2 cellular contexts compared by ENCODE assay signal in genomic region chr1:30777906-30778155, GRCh38.
TF ChIP-seq lines count a peak whose summit lies in the region.

No MANE protein-coding gene starts in this region.

TF ChIP-seq in endothelial cell of umbilical vein, 7 proteins besides CTCF, POLR2A, EP300 and RAD21:
- TF ChIP-seq JUN (IDR thresholded peaks at IDR 0.05; ENCODE audit: borderline replicate concordance, insufficient read depth, insufficient read length, low read depth) (no peak), EZH2 (IDR thresholded peaks at IDR 0.05; ENCODE audit: borderline replicate concordance, low read depth, low read length, severe bottlenecking) (no peak), MYC (IDR thresholded peaks at IDR 0.05; ENCODE audit: low read depth, low read length) (no peak), GATA2 (IDR thresholded peaks at IDR 0.05; ENCODE audit: insufficient read depth, insufficient read length, low read depth, low read length) (no peak), POLR2AphosphoS5 (IDR thresholded peaks at IDR 0.05; ENCODE audit: insufficient read depth, low read depth, low read length) (no peak), FOS (IDR thresholded peaks at IDR 0.05; ENCODE audit: borderline replicate concordance, insufficient read depth, low read length) (no peak)
- TF ChIP-seq, protein P1, sequence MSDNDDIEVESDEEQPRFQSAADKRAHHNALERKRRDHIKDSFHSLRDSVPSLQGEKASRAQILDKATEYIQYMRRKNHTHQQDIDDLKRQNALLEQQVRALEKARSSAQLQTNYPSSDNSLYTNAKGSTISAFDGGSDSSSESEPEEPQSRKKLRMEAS (IDR thresholded peaks at IDR 0.05; ENCODE audit: insufficient read depth, insufficient read length): no peak
TF ChIP-seq in endothelial cell of umbilical vein: peak in this region for 0.

TF ChIP-seq in GM23338, 12 proteins besides CTCF, POLR2A, EP300 and RAD21:
- TF ChIP-seq STAT1 (IDR thresholded peaks at IDR 0.05; ENCODE audit: unreplicated experiment) (no peak), ZNF114 (CRISPR knock-in tag; IDR thresholded peaks at IDR 0.05) (no peak), ZNF462 (CRISPR knock-in tag; IDR thresholded peaks at IDR 0.05) (no peak), EZH2 (IDR thresholded peaks at IDR 0.05; ENCODE audit: low read depth, unreplicated experiment) (no peak), NANOG (IDR thresholded peaks at IDR 0.05; ENCODE audit: borderline replicate concordance) (no peak), JUNB (IDR thresholded peaks at IDR 0.05; ENCODE audit: unreplicated experiment) (no peak), ZNF331 (CRISPR knock-in tag; IDR thresholded peaks at IDR 0.05; ENCODE audit: low read depth) (no peak), POLR2AphosphoS5 (IDR thresholded peaks at IDR 0.05; ENCODE audit: low read depth) (no peak), ETS1 (IDR thresholded peaks at IDR 0.05) (no peak), CREB1 (CRISPR knock-in tag; IDR thresholded peaks at IDR 0.05; ENCODE audit: low read depth) (no peak), EZH2phosphoT487 (IDR thresholded peaks at IDR 0.05; ENCODE audit: unreplicated experiment) (no peak)
- TF ChIP-seq, protein P2, sequence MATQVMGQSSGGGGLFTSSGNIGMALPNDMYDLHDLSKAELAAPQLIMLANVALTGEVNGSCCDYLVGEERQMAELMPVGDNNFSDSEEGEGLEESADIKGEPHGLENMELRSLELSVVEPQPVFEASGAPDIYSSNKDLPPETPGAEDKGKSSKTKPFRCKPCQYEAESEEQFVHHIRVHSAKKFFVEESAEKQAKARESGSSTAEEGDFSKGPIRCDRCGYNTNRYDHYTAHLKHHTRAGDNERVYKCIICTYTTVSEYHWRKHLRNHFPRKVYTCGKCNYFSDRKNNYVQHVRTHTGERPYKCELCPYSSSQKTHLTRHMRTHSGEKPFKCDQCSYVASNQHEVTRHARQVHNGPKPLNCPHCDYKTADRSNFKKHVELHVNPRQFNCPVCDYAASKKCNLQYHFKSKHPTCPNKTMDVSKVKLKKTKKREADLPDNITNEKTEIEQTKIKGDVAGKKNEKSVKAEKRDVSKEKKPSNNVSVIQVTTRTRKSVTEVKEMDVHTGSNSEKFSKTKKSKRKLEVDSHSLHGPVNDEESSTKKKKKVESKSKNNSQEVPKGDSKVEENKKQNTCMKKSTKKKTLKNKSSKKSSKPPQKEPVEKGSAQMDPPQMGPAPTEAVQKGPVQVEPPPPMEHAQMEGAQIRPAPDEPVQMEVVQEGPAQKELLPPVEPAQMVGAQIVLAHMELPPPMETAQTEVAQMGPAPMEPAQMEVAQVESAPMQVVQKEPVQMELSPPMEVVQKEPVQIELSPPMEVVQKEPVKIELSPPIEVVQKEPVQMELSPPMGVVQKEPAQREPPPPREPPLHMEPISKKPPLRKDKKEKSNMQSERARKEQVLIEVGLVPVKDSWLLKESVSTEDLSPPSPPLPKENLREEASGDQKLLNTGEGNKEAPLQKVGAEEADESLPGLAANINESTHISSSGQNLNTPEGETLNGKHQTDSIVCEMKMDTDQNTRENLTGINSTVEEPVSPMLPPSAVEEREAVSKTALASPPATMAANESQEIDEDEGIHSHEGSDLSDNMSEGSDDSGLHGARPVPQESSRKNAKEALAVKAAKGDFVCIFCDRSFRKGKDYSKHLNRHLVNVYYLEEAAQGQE (IDR thresholded peaks at IDR 0.05; ENCODE audit: unreplicated experiment): no peak
TF ChIP-seq in GM23338: peak in this region for 0.
